ENCODE assay signal across 1 cellular context in genomic region chr20:63636752-63637633, GRCh38.
TF ChIP-seq lines count a peak whose summit lies in the region.

No MANE protein-coding gene starts in this region.

TF ChIP-seq in HepG2, 621 proteins besides CTCF, POLR2A, EP300 and RAD21:
- TF ChIP-seq NCOA1 (CRISPR knock-in tag; IDR thresholded peaks at IDR 0.05) (no peak), MTA1 (CRISPR knock-in tag; IDR thresholded peaks at IDR 0.05; ENCODE audit: borderline replicate concordance) (peak; percentile 42; the same call in 1 of the 2 replicates), ZBTB38 (CRISPR knock-in tag; IDR thresholded peaks at IDR 0.05) (0 out of 2 replicates have a peak, but pooled peaks have one; percentile 20), FOXC1 (CRISPR knock-in tag; IDR thresholded peaks at IDR 0.05; ENCODE audit: borderline replicate concordance) (peak; percentile 65; the same call in 1 of the 2 replicates), ARID4A (CRISPR knock-in tag; IDR thresholded peaks at IDR 0.05; ENCODE audit: borderline replicate concordance) (0 out of 2 replicates have a peak, but pooled peaks have one; percentile 16), ZNF670 (CRISPR knock-in tag; IDR thresholded peaks at IDR 0.05; ENCODE audit: borderline replicate concordance) (no peak), MAFG (CRISPR knock-in tag; IDR thresholded peaks at IDR 0.05) (no peak)
